ENCODE assay signal across 8 cellular contexts in the genomic region with DNA sequence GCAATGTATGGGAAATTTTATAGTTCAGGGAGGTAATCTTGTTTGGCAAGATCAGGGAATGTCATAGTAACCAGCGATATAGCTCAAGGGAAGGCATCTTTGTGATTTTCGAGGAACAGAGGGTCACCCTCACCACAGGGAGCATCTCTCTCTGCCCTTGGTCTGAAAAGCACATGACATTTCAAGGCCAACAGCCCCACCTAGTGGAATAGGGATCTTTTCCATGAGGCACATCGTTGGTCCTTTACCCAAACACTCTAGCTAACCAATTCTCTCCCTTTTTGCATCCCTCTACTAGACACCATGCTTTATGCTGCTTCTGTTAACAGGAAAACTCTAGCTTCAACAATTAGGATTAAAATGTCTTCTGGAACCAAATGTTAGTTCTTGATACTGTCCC.
DNase-seq lines count a peak whose midpoint lies in the region; ATAC-seq, FAIRE-seq and TF ChIP-seq lines count a peak whose summit lies in the region.

No MANE protein-coding gene starts in this region.

- ATAC-seq in HG02588 (IDR thresholded peaks at IDR 0.05; ENCODE audit: unreplicated experiment), result peak; percentile 67

- H3K36me3 Mint-ChIP-seq in neural progenitor cell, result no peaks in the 10 kb centered on the region

- no peaks in the 10 kb centered on the region for H3K4me1 ChIP-seq in neural progenitor cell

- no peak overlapping the region for H3K4me3 ChIP-seq in astrocyte of the cerebellum (ENCODE audit: low read depth, low read length)
- H3K4me3 ChIP-seq in neural progenitor cell, result no peak overlapping the region

- H3K9ac ChIP-seq in neural progenitor cell, result no peak overlapping the region

- no peak overlapping the region for H3K4me2 ChIP-seq in neural progenitor cell

- H3K27ac ChIP-seq in neural progenitor cell, result no peak overlapping the region

- H3K4me3 Mint-ChIP-seq in neural progenitor cell, result no peak overlapping the region

- H3K79me2 ChIP-seq in neural progenitor cell (ENCODE audit: low read depth), result no peaks in the 10 kb centered on the region

- FAIRE-seq in RCC 7860 (lab: Jason Lieb, UNC), result no peak

- no peaks in the 10 kb centered on the region for H3K9me3 ChIP-seq in neural progenitor cell (ENCODE audit: low read depth)

- DNase-seq in stimulated activated CD4-positive, alpha-beta T cell treated with anti-CD3 and anti-CD28 coated beads, Interleukin-12 subunit alpha, Interleukin-12 subunit beta, amount 100 ng/mL, for 48 hours (ENCODE audit: low read depth in 2 of 3, low spot score in 1 of 3), result peak in 2 of 3 donors; percentile 5 to 42
- DNase-seq in stimulated activated CD4-positive, alpha-beta T cell treated with anti-CD3 and anti-CD28 coated beads, Interleukin-12 subunit alpha, Interleukin-12 subunit beta, amount 100 ng/mL, for 4 hours, result no peak
- peak; percentile 3 for DNase-seq in NCI-H82 treated with DMSO at 0.1 percent for 48 hours (lab: John Stamatoyannopoulos, UW; ENCODE audit: unreplicated experiment)
- no peak for DNase-seq in astrocyte of the cerebellum (ENCODE audit: low read depth)
- DNase-seq in neural progenitor cell (ENCODE audit: low spot score), result peak; percentile 70
- DNase-seq in activated CD4-positive, CD25-positive, alpha-beta regulatory T cell treated with anti-CD3 and anti-CD28 coated beads, Interleukin-2, amount 50 U/mL, for 72 hours, result no peak
- DNase-seq in RCC 7860 (ENCODE audit: low spot score), result no peak

- no peak overlapping the region for H3K27ac Mint-ChIP-seq in neural progenitor cell

- H3K4me1 Mint-ChIP-seq in neural progenitor cell, result no peaks in the 10 kb centered on the region

- no peaks in the 10 kb centered on the region for H4K20me1 ChIP-seq in neural progenitor cell (ENCODE audit: low read depth)

- no peaks in the 10 kb centered on the region for H3K27me3 ChIP-seq in neural progenitor cell

- H3K9me3 Mint-ChIP-seq in neural progenitor cell, result peaks cover 10% of the 10 kb centered on the region

- H3K27me3 Mint-ChIP-seq in neural progenitor cell (ENCODE audit: insufficient read depth, low read depth), result peaks cover 3% of the 10 kb centered on the region

- no peaks in the 10 kb centered on the region for H3F3A ChIP-seq in neural progenitor cell (ENCODE audit: low read depth)

- no peak overlapping the region for H2AFZ ChIP-seq in neural progenitor cell (replicated peaks)

- no peaks in the 10 kb centered on the region for H3K36me3 ChIP-seq in neural progenitor cell

- peak; percentile 25 for TF ChIP-seq CTCF in astrocyte of the cerebellum (IDR thresholded peaks at IDR 0.05; ENCODE audit: low read depth, low read length, missing control alignments)
- TF ChIP-seq CTCF in neural progenitor cell (IDR thresholded peaks at IDR 0.05), result peak; percentile 62

- in situ Hi-C loops in astrocyte of the cerebellum (cut with HindIII; ENCODE audit: low sequenced_read_pairs), result no loop called here

Comparison
In these comparisons a context has a peak if more than half of its experiments do, and no peak if none do; other contexts are left out.
1. DNase-seq: peak in stimulated activated CD4-positive, alpha-beta T cell treated with anti-CD3 and anti-CD28 coated beads, Interleukin-12 subunit alpha, Interleukin-12 subunit beta, amount 100 ng/mL, for 48 hours (2 of 3), NCI-H82 treated with DMSO at 0.1 percent for 48 hours (single experiment) and neural progenitor cell (single experiment); none in stimulated activated CD4-positive, alpha-beta T cell treated with anti-CD3 and anti-CD28 coated beads, Interleukin-12 subunit alpha, Interleukin-12 subunit beta, amount 100 ng/mL, for 4 hours (single experiment), astrocyte of the cerebellum (single experiment), activated CD4-positive, CD25-positive, alpha-beta regulatory T cell treated with anti-CD3 and anti-CD28 coated beads, Interleukin-2, amount 50 U/mL, for 72 hours (single experiment) and RCC 7860 (single experiment).